Comparison of ENCODE assay signal across 8 cellular contexts in genomic region chr1:91404151-91405012, GRCh38. TPM values are rescaled to one million over a fixed set of nuclear protein-coding genes. Genes with fewer than 3 reads are reported as not detected.
DNase-seq lines count a peak whose midpoint lies in the region; ATAC-seq and TF ChIP-seq lines count a peak whose summit lies in the region.

Gene HFM1, minus strand, starts transcription at chr1:91404837. Its CDS starts 3,755 bp downstream, at chr1:91401082.

- ATAC-seq in GM19468 (IDR thresholded peaks at IDR 0.05; ENCODE audit: extremely low read depth, unreplicated experiment) = peak; percentile 84
- ATAC-seq in HG03575 (IDR thresholded peaks at IDR 0.05; ENCODE audit: extremely low read depth, insufficient number of reproducible peaks, low FRiP score, unreplicated experiment) = peak; percentile 70
- ATAC-seq in omental fat pad (ENCODE audit: low FRiP score) = peak; percentile 98

- peak within 1 kb of the TSS; percentile 75 for H3K9ac ChIP-seq in OCI-LY1 (ENCODE audit: low read length)

- H3K27ac ChIP-seq in OCI-LY1 (ENCODE audit: low read depth, low read length, poor library complexity, severe bottlenecking) (no peak within 1 kb of the TSS), thymus (ENCODE audit: low read depth) (no peak within 1 kb of the TSS)

- no peaks in the 10 kb centered on the region for H3F3A ChIP-seq in OCI-LY1 (ENCODE audit: insufficient read depth, low read length)

- peak; percentile 24; the same call in 1 of the 2 replicates for TF ChIP-seq CTCF in OCI-LY1 (IDR thresholded peaks at IDR 0.05; ENCODE audit: low read length)
- no peak for TF ChIP-seq CTCF in omental fat pad (IDR thresholded peaks at IDR 0.05)

- H3K9me3 ChIP-seq in OCI-LY1 (ENCODE audit: low read length) (no peaks in the 10 kb centered on the region), thymus (ENCODE audit: control insufficient read depth) (no peaks in the 10 kb centered on the region)

- H3K4me1 ChIP-seq in OCI-LY1 (ENCODE audit: insufficient read depth, low read length, severe bottlenecking) = peaks cover 14% of the 10 kb centered on the region
- no peaks in the 10 kb centered on the region for H3K4me1 ChIP-seq in thymus (ENCODE audit: control insufficient read depth, insufficient read depth, low read length)

- no peaks in the 10 kb centered on the region for H3K27me3 ChIP-seq in OCI-LY1 (ENCODE audit: insufficient read depth, low read length)
- H3K27me3 ChIP-seq in thymus (ENCODE audit: control insufficient read depth, insufficient read depth) = peaks cover 5% of the 10 kb centered on the region

- H3K36me3 ChIP-seq in OCI-LY1 (ENCODE audit: insufficient read depth, low read length) (no peaks in the 10 kb centered on the region), thymus (ENCODE audit: control insufficient read depth, insufficient read depth) (no peaks in the 10 kb centered on the region)

- no peaks in the 10 kb centered on the region for H3K9me2 ChIP-seq in OCI-LY1 (ENCODE audit: low read depth, low read length)

- H2AFZ ChIP-seq in OCI-LY1 (ENCODE audit: low read length) = peak within 1 kb of the TSS; percentile 100; the same call in 1 of the 2 replicates

- WGBS in thymus = 1% methylated on average over 69 of the region's 69 CpGs

- peak; percentile 88 for DNase-seq in D341Med (ENCODE audit: low spot score)
- DNase-seq in activated naive CD4-positive, alpha-beta T cell treated with Interleukin-2 at 50 U/mL for 16 hours = peak; percentile 15
- peak; percentile 65 for DNase-seq in glomerular visceral epithelial cell (ENCODE audit: extremely low spot score)
- DNase-seq in omental fat pad (ENCODE audit: low spot score) = peak; percentile 29

- no peaks in the 10 kb centered on the region for H4K20me1 ChIP-seq in OCI-LY1 (ENCODE audit: insufficient read depth, low read length)

- no peaks in the 10 kb centered on the region for H3K79me2 ChIP-seq in OCI-LY1 (ENCODE audit: insufficient read depth, low read length)

- peak within 1 kb of the TSS; percentile 79 for H3K4me2 ChIP-seq in OCI-LY1 (ENCODE audit: low read length)

- H3K4me3 ChIP-seq in OCI-LY1 (ENCODE audit: low read depth, low read length, poor library complexity, severe bottlenecking) (peak within 1 kb of the TSS; percentile 69), thymus (ENCODE audit: low read length) (peak within 1 kb of the TSS; percentile 48)

RNA-seq across cellular contexts. Expression of gene HFM1, which starts in this region (rescaled TPM):
- 1 to 10 TPM in 1 of 4 donors, under 1 TPM in 3; 0.50 to 1.7 (median 0.78) TPM for total RNA-seq in omental fat pad
- polyA plus RNA-seq in thymus = 1.1 TPM

Comparison
In these comparisons a context has a peak if more than half of its experiments do, and no peak if none do; other contexts are left out.
1. DNase-seq: peak in every context shown above with its lines; median percentile 88 in D341Med; 65 in glomerular visceral epithelial cell; 29 in omental fat pad; 15 in activated naive CD4-positive, alpha-beta T cell treated with Interleukin-2 at 50 U/mL for 16 hours.